8 cellular contexts compared by ENCODE assay signal in the genomic region with DNA sequence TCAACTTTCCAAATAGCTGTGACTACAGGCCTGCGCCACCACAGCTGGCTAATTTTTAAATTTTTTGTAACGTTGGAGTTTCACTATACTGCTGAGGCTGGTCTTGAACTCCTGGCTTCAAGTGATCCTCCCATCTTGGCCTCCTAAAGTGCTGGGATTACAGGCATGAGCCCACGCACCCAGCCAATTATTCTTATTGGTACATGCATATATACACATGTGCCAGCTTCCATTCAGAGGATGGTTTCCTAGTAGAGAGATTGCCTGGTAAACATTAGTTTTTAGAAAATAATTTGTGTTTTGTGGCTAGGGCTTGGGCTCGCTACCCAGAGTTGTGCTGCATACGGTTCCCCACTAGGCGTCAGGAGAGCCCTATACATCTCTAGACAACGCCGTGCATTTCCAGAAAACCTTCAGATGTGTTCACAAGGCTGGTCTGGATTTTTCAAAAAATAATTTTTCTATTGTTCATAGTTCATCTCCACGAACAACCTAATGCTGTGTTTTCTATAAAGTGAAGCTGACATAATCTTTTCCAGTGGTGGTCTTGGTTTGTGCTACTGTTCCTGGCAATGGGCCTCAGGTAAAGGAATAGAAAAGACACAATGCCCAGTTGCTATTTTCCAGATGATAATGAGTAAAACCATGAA. TPM values are rescaled to one million over a fixed set of nuclear protein-coding genes. Genes with fewer than 3 reads are reported as not detected.
DNase-seq lines count a peak whose midpoint lies in the region; ATAC-seq and TF ChIP-seq lines count a peak whose summit lies in the region.

No MANE protein-coding gene starts in this region.

- ATAC-seq in GM21619 (IDR thresholded peaks at IDR 0.05; ENCODE audit: unreplicated experiment), result peak; percentile 71
- peak; percentile 98 for ATAC-seq in left lung
- no peak for ATAC-seq in HG02588 (IDR thresholded peaks at IDR 0.05; ENCODE audit: unreplicated experiment)

- H3K9me3 ChIP-seq in WERI-Rb-1 (ENCODE audit: severe bottlenecking), result no peaks in the 10 kb centered on the region
- no peaks in the 10 kb centered on the region for H3K9me3 ChIP-seq in colonic mucosa
- no peaks in the 10 kb centered on the region for H3K9me3 ChIP-seq in left lung

- H3K9ac ChIP-seq in colonic mucosa (ENCODE audit: low read depth in 2 of 2, low read length in 2 of 2), result no peak overlapping the region

- H3K36me3 ChIP-seq in WERI-Rb-1 (no peaks in the 10 kb centered on the region), colonic mucosa (no peaks in the 10 kb centered on the region), left lung (no peaks in the 10 kb centered on the region)

- DNase-seq in DMS114 treated with DMSO at 0.1 percent for 48 hours (lab: John Stamatoyannopoulos, UW; ENCODE audit: unreplicated experiment) (peak; percentile 45), NCI-H1417 treated with DMSO at 0.1 percent for 48 hours (lab: John Stamatoyannopoulos, UW) (peak; percentile 47), WERI-Rb-1 (peak; percentile 48), colonic mucosa (peak; percentile 65), left lung (no peak)
- DNase-seq in stimulated activated CD8-positive, alpha-beta memory T cell treated with anti-CD3 and anti-CD28 coated beads, Interleukin-4, amount 100 ng/mL, for 24 hours (ENCODE audit: low read depth), result peak; percentile 22

- H3K4me1 ChIP-seq in colonic mucosa (peaks cover 3% of the 10 kb centered on the region), left lung (no peaks in the 10 kb centered on the region)

- H3K27ac ChIP-seq in WERI-Rb-1, result no peak overlapping the region
- no peak overlapping the region for H3K27ac ChIP-seq in colonic mucosa
- no peak overlapping the region for H3K27ac ChIP-seq in left lung

- H3K4me3 ChIP-seq in WERI-Rb-1 (ENCODE audit: low read depth, low read length) (no peak overlapping the region), colonic mucosa (no peak overlapping the region), left lung (no peak overlapping the region)

- peak; percentile 89 for TF ChIP-seq CTCF in WERI-Rb-1 (IDR thresholded peaks at IDR 0.05; ENCODE audit: low read depth, low read length)
- TF ChIP-seq CTCF in colonic mucosa (IDR thresholded peaks at IDR 0.05), result peak; percentile 89
- TF ChIP-seq CTCF in left lung (IDR thresholded peaks at IDR 0.05), result peak; percentile 88 to 90

- intact Hi-C loops in colonic mucosa (cut with DNase I) (loop anchor here (2.0 to 10.0 kb wide), 2 partner anchors 143 to 269 kb away; no protein-coding TSS in a partner anchor), left lung (cut with DNase I) (loop anchor here in 1 of 2 donors (5.0 kb wide), 1 partner anchor 271 kb away; no protein-coding TSS in a partner anchor)

- H3K27me3 ChIP-seq in WERI-Rb-1 (ENCODE audit: insufficient read depth, low read depth, severe bottlenecking), result no peaks in the 10 kb centered on the region
- H3K27me3 ChIP-seq in colonic mucosa, result no peaks in the 10 kb centered on the region
- H3K27me3 ChIP-seq in left lung, result no peaks in the 10 kb centered on the region

RNA-seq across cellular contexts. Expression of a gene that starts 14.6 kb away (rescaled TPM):
- total RNA-seq in colonic mucosa (100 to 1,000 TPM in 1 of 2 donors, 10 to 100 TPM in 1; 94.3 to 112 TPM), left lung (10 to 100 TPM; 30.3 to 39.8 TPM)

RNA-seq across cellular contexts. Expression of a gene that starts 16.1 kb away (rescaled TPM):
- total RNA-seq in colonic mucosa (1 to 10 TPM; 1.6 to 5.6 TPM), left lung (1 to 10 TPM; 5.3 TPM)

Comparison
In these comparisons a context has a peak if more than half of its experiments do, and no peak if none do; other contexts are left out.
1. DNase-seq: peak in DMS114 treated with DMSO at 0.1 percent for 48 hours (single experiment), NCI-H1417 treated with DMSO at 0.1 percent for 48 hours (single experiment), WERI-Rb-1 (single experiment), colonic mucosa (single experiment) and stimulated activated CD8-positive, alpha-beta memory T cell treated with anti-CD3 and anti-CD28 coated beads, Interleukin-4, amount 100 ng/mL, for 24 hours (single experiment); none in left lung (0 of 2).
2. Peak in every context shown above with its lines, with median percentiles within 50 percentile points of each other: CTCF ChIP-seq.